ENCODE assay signal across 10 cellular contexts in genomic region chr22:37050913-37051628, GRCh38. TPM values are rescaled to one million over a fixed set of nuclear protein-coding genes. Genes with fewer than 3 reads are reported as not detected.
A peak's percentile ranks its signal among the peaks of the same experiment; 100 is the strongest.
DNase-seq lines count a peak whose midpoint lies in the region; ATAC-seq, FAIRE-seq and TF ChIP-seq lines count a peak whose summit lies in the region.
"Had no signal": no experiment of that assay in that cellular context is flagged by ENCODE, and none has a peak within 500 bp of the region (broad histone marks: within the 10 kb centered on the region; RNA-seq: fewer than 3 reads in every experiment).

No MANE protein-coding gene starts in this region.

- intact Hi-C loops in Calu3 (cut with micrococcal nuclease; ENCODE audit: unreplicated experiment) = no loop called here
- intact Hi-C loops in pancreas (cut with DNase I) = no loop called here

- H3K27me3 ChIP-seq in OCI-LY3 (ENCODE audit: low read depth, low read length) (no peaks in the 10 kb centered on the region; the same call in 1 of the 2 replicates), pancreas (no peaks in the 10 kb centered on the region)

- BruUV-seq in Calu3 (replicated peaks; lab: Mats Ljungman, UMichigan) = no TSS peak

- H3K27ac ChIP-seq in OCI-LY3 (ENCODE audit: low read length) (no peak overlapping the region), pancreas (no peak overlapping the region)

- H3K27ac Mint-ChIP-seq in Calu3 (ENCODE audit: unreplicated experiment) = no peak overlapping the region

- H3K9me3 ChIP-seq in OCI-LY3 (ENCODE audit: insufficient read depth, low read length) (no peaks in the 10 kb centered on the region), pancreas (no peaks in the 10 kb centered on the region)

- peaks cover 6% of the 10 kb centered on the region for H3K36me3 Mint-ChIP-seq in Calu3 (ENCODE audit: insufficient read depth, unreplicated experiment)

- WGBS in pancreas, 2 donors = 31 to 33% methylated on average over 22 of the region's 22 CpGs

- CTCF ChIA-PET in Calu3 (lab: Charles Lee) = interaction anchor here (0.6 to 1.4 kb wide), 3 partner anchors 18 to 188 kb away, joined by 3 to 4 read pairs (median 3); no protein-coding TSS in a partner anchor

- H3K4me1 Mint-ChIP-seq in Calu3 (ENCODE audit: low read depth, unreplicated experiment) = no peaks in the 10 kb centered on the region

- no peak for DNase-seq in Calu3
- no peak for DNase-seq in epithelial cell of proximal tubule (ENCODE audit: low read depth)
- DNase-seq in pancreas = no peak
- DNase-seq in NCI-H524 (lab: John Stamatoyannopoulos, UW) = no peak
- DNase-seq in OCI-M1 (lab: John Stamatoyannopoulos, UW) = no peak
- DNase-seq in C1 segment of cervical spinal cord (lab: John Stamatoyannopoulos, UW) = no peak
- DNase-seq: KG1 had no signal

- no peaks in the 10 kb centered on the region for H3K9me3 Mint-ChIP-seq in Calu3 (ENCODE audit: low read depth, unreplicated experiment)

- peak overlapping the region; percentile 84 for H3K4me3 ChIP-seq in OCI-LY3 (ENCODE audit: low read length)
- peak overlapping the region; percentile 37 for H3K4me3 ChIP-seq in epithelial cell of proximal tubule (ENCODE audit: low read depth, low read length)
- peak overlapping the region in 3 of 4 donors; percentile 23 to 55 (median 43) for H3K4me3 ChIP-seq in pancreas

- peak overlapping the region; percentile 49 for H3K9ac ChIP-seq in OCI-LY3 (ENCODE audit: low read length)

- TF ChIP-seq CTCF in Calu3 (IDR thresholded peaks at IDR 0.05; ENCODE audit: unreplicated experiment) = no peak
- TF ChIP-seq CTCF in OCI-LY3 (IDR thresholded peaks at IDR 0.05; ENCODE audit: low read depth, low read length) = no peak
- no peak for TF ChIP-seq CTCF in epithelial cell of proximal tubule (conservative IDR thresholded peaks at IDR 0.05; ENCODE audit: low read depth, low read length)
- TF ChIP-seq CTCF in pancreas (IDR thresholded peaks at IDR 0.05) = no peak

- H2AFZ ChIP-seq in OCI-LY3 (ENCODE audit: low read depth, low read length) = peak overlapping the region; percentile 91

- no peaks in the 10 kb centered on the region for H3K36me3 ChIP-seq in OCI-LY3 (replicated peaks; ENCODE audit: low read depth, low read length)
- H3K36me3 ChIP-seq in pancreas = no peaks in the 10 kb centered on the region

- no peak for FAIRE-seq in pancreas (lab: Jason Lieb, UNC)

- peak overlapping the region; percentile 63 for H3K4me3 Mint-ChIP-seq in Calu3 (ENCODE audit: low read depth, unreplicated experiment)

- no peaks in the 10 kb centered on the region for H4K20me1 ChIP-seq in OCI-LY3 (ENCODE audit: insufficient read depth, low read length)

- H3K4me1 ChIP-seq in OCI-LY3 (ENCODE audit: low read length) (peaks cover 6% of the 10 kb centered on the region), pancreas (no peaks in the 10 kb centered on the region)

- no peak for ATAC-seq in pancreas
- no peak for ATAC-seq in GM21447 (IDR thresholded peaks at IDR 0.05; ENCODE audit: unreplicated experiment)

- H3K79me2 ChIP-seq in OCI-LY3 (ENCODE audit: low read length) = no peaks in the 10 kb centered on the region

- H3K27me3 Mint-ChIP-seq in Calu3 (ENCODE audit: unreplicated experiment) = no peaks in the 10 kb centered on the region

- peak overlapping the region; percentile 97 for H3K4me2 ChIP-seq in OCI-LY3 (ENCODE audit: low read length)

RNA-seq across cellular contexts. Expression of gene KCTD17, which starts 0.5 kb away (rescaled TPM):
- total RNA-seq in Calu3 (2022) (19.6 and 19.8 TPM in 2 replicates), epithelial cell of proximal tubule (35.6 and 35.9 TPM in 2 replicates), pancreas (1 to 10 TPM; 2.6 to 9.1 (median 3.3) TPM)
- polyA plus RNA-seq in pancreas = 10 to 100 TPM; 10.3 to 11.8 TPM

RNA-seq across cellular contexts. Expression of gene MPST, which starts 31.5 kb away (rescaled TPM):
- total RNA-seq in Calu3 (2022) (60.8 and 73.0 TPM in 2 replicates), epithelial cell of proximal tubule (215 and 252 TPM in 2 replicates), pancreas (10 to 100 TPM; 46.4 to 77.2 (median 50.9) TPM)
- 100 to 1,000 TPM in 1 of 2 donors, 10 to 100 TPM in 1; 56.1 to 161 TPM for polyA plus RNA-seq in pancreas

RNA-seq across cellular contexts. Expression of gene TST, which starts 31.8 kb away (rescaled TPM):
- total RNA-seq in Calu3 (2022) (52.2 and 64.7 TPM in 2 replicates), epithelial cell of proximal tubule (49.6 and 66.9 TPM in 2 replicates), pancreas (10 to 100 TPM; 22.9 to 45.7 (median 35.4) TPM)
- 10 to 100 TPM; 51.5 to 52.3 TPM for polyA plus RNA-seq in pancreas

RNA-seq across cellular contexts. Expression of gene TMPRSS6, which starts 58.4 kb away (rescaled TPM):
- total RNA-seq in Calu3 (2022) (not detected in 2 replicates), epithelial cell of proximal tubule (not detected in 2 replicates), pancreas (1 to 10 TPM in 1 of 6 donors, under 1 TPM in 5; 0.13 to 1.0 (median 0.30) TPM)
- polyA plus RNA-seq in pancreas = 1 to 10 TPM; 1.3 to 3.1 TPM
- total RNA-seq: pulmonary artery endothelial cell had no signal
